ENCODE assay signal across 17 cellular contexts in genomic region chr1:166300767-166301166, GRCh38.
"Had no signal": no experiment of that assay in that cellular context is flagged by ENCODE, and none has a peak within 500 bp of the region (broad histone marks: within the 10 kb centered on the region; RNA-seq: fewer than 3 reads in every experiment).

No MANE protein-coding gene starts in this region.

- H3K4me3 ChIP-seq: esophagus squamous epithelium, gastroesophageal sphincter, left lung, lower lobe of right lung, sigmoid colon, skin epidermis, stomach, thoracic aorta, transverse colon had no signal

- H3K27me3 ChIP-seq: esophagus squamous epithelium, gastroesophageal sphincter, left lung, sigmoid colon, stomach, transverse colon had no signal

- H3K36me3 ChIP-seq: esophagus squamous epithelium, gastroesophageal sphincter, left lung, lower lobe of right lung, sigmoid colon, stomach, thoracic aorta, transverse colon had no signal

- DNase-seq: effector memory CD8-positive, alpha-beta T cell; esophagus squamous epithelium; foreskin fibroblast; glutamatergic neuron; islet precursor cell; left lung; lower lobe of right lung; natural killer cell; posterior cingulate gyrus; sigmoid colon; stimulated activated naive CD4-positive, alpha-beta T cell; stomach; substantia nigra; transverse colon had no signal

- H3K9me3 ChIP-seq: esophagus squamous epithelium, gastroesophageal sphincter, left lung, lower lobe of right lung, sigmoid colon, stomach, thoracic aorta, transverse colon had no signal

- H3K27ac ChIP-seq: esophagus squamous epithelium, gastroesophageal sphincter, left lung, lower lobe of right lung, sigmoid colon, skin epidermis, stomach, thoracic aorta, transverse colon had no signal

- H3K4me1 ChIP-seq: esophagus squamous epithelium, gastroesophageal sphincter, left lung, lower lobe of right lung, sigmoid colon, stomach, transverse colon had no signal

- ATAC-seq: effector memory CD8-positive, alpha-beta T cell; gastroesophageal sphincter; left lung; lower lobe of right lung; natural killer cell had no signal
